Comparison of ENCODE assay signal across 16 cellular contexts in genomic region chr20:24096256-24096655, GRCh38.
"Had no signal": no experiment of that assay in that cellular context is flagged by ENCODE, and none has a peak within 500 bp of the region (broad histone marks: within the 10 kb centered on the region; RNA-seq: fewer than 3 reads in every experiment).

No MANE protein-coding gene starts in this region.

- H3K9me3 Mint-ChIP-seq: activated CD4-positive, alpha-beta memory T cell treated with anti-CD3 and anti-CD28 coated beads, Interleukin-2, amount 10 ng/mL, durations not matched to agents 7 days and 5 days; activated naive CD4-positive, alpha-beta T cell treated with anti-CD3 and anti-CD28 coated beads for 36 hours; activated T-helper 2 cell treated with anti-CD3 and anti-CD28 coated beads, Interferon-gamma antibody, Interleukin-2, Interleukin-4, amounts not matched to agents 10 μg/mL and 5 μg/mL and 100 μg/mL, durations not matched to agents 14 hours and 24 hours and 36 hours had no signal

- H3K36me3 Mint-ChIP-seq: brain had no signal

- H3K4me3 Mint-ChIP-seq: activated CD4-positive, alpha-beta memory T cell treated with anti-CD3 and anti-CD28 coated beads, Interleukin-2, amount 10 ng/mL, durations not matched to agents 7 days and 5 days; activated naive CD4-positive, alpha-beta T cell treated with anti-CD3 and anti-CD28 coated beads for 36 hours; brain had no signal

- H3K27ac Mint-ChIP-seq: activated CD4-positive, alpha-beta memory T cell treated with anti-CD3 and anti-CD28 coated beads, Interleukin-2, amount 10 ng/mL, durations not matched to agents 7 days and 5 days; activated naive CD4-positive, alpha-beta T cell treated with anti-CD3 and anti-CD28 coated beads for 36 hours; activated T-helper 2 cell treated with anti-CD3 and anti-CD28 coated beads, Interferon-gamma antibody, Interleukin-2, Interleukin-4, amounts not matched to agents 10 μg/mL and 5 μg/mL and 100 μg/mL, durations not matched to agents 14 hours and 24 hours and 36 hours had no signal

- DNase-seq: activated CD4-positive, alpha-beta memory T cell treated with anti-CD3 and anti-CD28 coated beads, Interleukin-2, amount 10 ng/mL, durations not matched to agents 7 days and 5 days; activated CD4-positive, alpha-beta T cell treated with anti-CD3 and anti-CD28 coated beads for 48 hours; activated CD4-positive, CD25-positive, alpha-beta regulatory T cell; activated naive CD4-positive, alpha-beta T cell treated with anti-CD3 and anti-CD28 coated beads for 36 hours; activated T-cell treated with anti-CD3 and anti-CD28 coated beads, Interleukin-2, amount 50 U/mL, for 1 hour; central memory CD4-positive, alpha-beta T cell; dorsolateral prefrontal cortex; foreskin melanocyte; kidney; left ventricle myocardium superior; stimulated activated CD4-positive, alpha-beta T cell treated with anti-CD3 and anti-CD28 coated beads, Interleukin-1b, Interleukin-23, amount 100 ng/mL, for 48 hours; stimulated activated CD8-positive, alpha-beta memory T cell treated with anti-CD3 and anti-CD28 coated beads, Interleukin-4, amount 100 ng/mL, for 48 hours; stimulated activated naive CD4-positive, alpha-beta T cell; SW 1271 had no signal
